In genomic region chrX:41275661-41276609, GRCh38 we compare ENCODE assay signal across 8 cellular contexts. TPM values are rescaled to one million over a fixed set of nuclear protein-coding genes. Genes with fewer than 3 reads are reported as not detected.
DNase-seq lines count a peak whose midpoint lies in the region; ATAC-seq and TF ChIP-seq lines count a peak whose summit lies in the region.

No MANE protein-coding gene starts in this region.

- no peaks in the 10 kb centered on the region for H3K36me3 Mint-ChIP-seq in activated naive CD8-positive, alpha-beta T cell

- intact Hi-C loops in Right ventricle myocardium superior (cut with DNase I), result loop anchor here (10.0 kb wide), 1 partner anchor 489 kb away; no protein-coding TSS in a partner anchor

- no peaks in the 10 kb centered on the region for H3K9me3 Mint-ChIP-seq in activated naive CD8-positive, alpha-beta T cell (ENCODE audit: low read depth)

- H3K4me2 ChIP-seq in osteoblast (ENCODE audit: insufficient read depth, low read length), result peak overlapping the region; percentile 84

- H3K79me2 ChIP-seq in osteoblast (ENCODE audit: insufficient read depth, low read length), result no peaks in the 10 kb centered on the region

- H3K4me1 ChIP-seq in osteoblast (ENCODE audit: insufficient read depth, low read length), result peaks cover 9% of the 10 kb centered on the region

- H3K9me3 ChIP-seq in osteoblast (ENCODE audit: low read depth, low read length), result no peaks in the 10 kb centered on the region

- peak overlapping the region; percentile 77 for H3K4me3 ChIP-seq in osteoblast (ENCODE audit: insufficient read depth, low read length)

- peak; percentile 47 for TF ChIP-seq CTCF in osteoblast (IDR thresholded peaks at IDR 0.05; ENCODE audit: extremely low read depth, low read depth, low read length)

- no peaks in the 10 kb centered on the region for H3K27me3 Mint-ChIP-seq in activated naive CD8-positive, alpha-beta T cell

- H3K27ac Mint-ChIP-seq in activated naive CD8-positive, alpha-beta T cell, result peak overlapping the region; percentile 72

- DNase-seq in NCI-H1105 treated with DMSO at 0.1 percent for 48 hours (lab: John Stamatoyannopoulos, UW) (peak; percentile 55), NCI-H1105 (lab: John Stamatoyannopoulos, UW) (no peak), HS-27A (ENCODE audit: low read depth) (peak; percentile 22), RPMI8226 (peak; percentile 27), Right ventricle myocardium superior (peak; percentile 77), osteoblast (ENCODE audit: insufficient read length, low spot score, missing footprints) (peak; percentile 95), ureter (ENCODE audit: low spot score) (peak; percentile 77)

- peaks cover 6% of the 10 kb centered on the region for H3K4me1 Mint-ChIP-seq in activated naive CD8-positive, alpha-beta T cell (ENCODE audit: low read depth)

- H3K36me3 ChIP-seq in osteoblast (ENCODE audit: insufficient read depth, low read length), result no peaks in the 10 kb centered on the region

- ATAC-seq in Right ventricle myocardium superior (ENCODE audit: poor library complexity), result peak; percentile 98

- H2AFZ ChIP-seq in osteoblast (ENCODE audit: low read length), result peak overlapping the region; percentile 94

- no peaks in the 10 kb centered on the region for H3K27me3 ChIP-seq in osteoblast (ENCODE audit: insufficient read depth, low read length)

- H3K27ac ChIP-seq in osteoblast (ENCODE audit: low read depth, low read length), result no peak overlapping the region

- peak overlapping the region; percentile 81 for H3K4me3 Mint-ChIP-seq in activated naive CD8-positive, alpha-beta T cell

- no peaks in the 10 kb centered on the region for H4K20me1 ChIP-seq in osteoblast (ENCODE audit: insufficient read depth, low read length)

RNA-seq across cellular contexts. Expression of gene DDX3X, which starts 58.0 kb away (rescaled TPM):
- total RNA-seq in Right ventricle myocardium superior (128 TPM), osteoblast (160 and 203 TPM in 2 replicates), ureter (247 TPM)
